ENCODE assay signal across 8 cellular contexts in the genomic region with DNA sequence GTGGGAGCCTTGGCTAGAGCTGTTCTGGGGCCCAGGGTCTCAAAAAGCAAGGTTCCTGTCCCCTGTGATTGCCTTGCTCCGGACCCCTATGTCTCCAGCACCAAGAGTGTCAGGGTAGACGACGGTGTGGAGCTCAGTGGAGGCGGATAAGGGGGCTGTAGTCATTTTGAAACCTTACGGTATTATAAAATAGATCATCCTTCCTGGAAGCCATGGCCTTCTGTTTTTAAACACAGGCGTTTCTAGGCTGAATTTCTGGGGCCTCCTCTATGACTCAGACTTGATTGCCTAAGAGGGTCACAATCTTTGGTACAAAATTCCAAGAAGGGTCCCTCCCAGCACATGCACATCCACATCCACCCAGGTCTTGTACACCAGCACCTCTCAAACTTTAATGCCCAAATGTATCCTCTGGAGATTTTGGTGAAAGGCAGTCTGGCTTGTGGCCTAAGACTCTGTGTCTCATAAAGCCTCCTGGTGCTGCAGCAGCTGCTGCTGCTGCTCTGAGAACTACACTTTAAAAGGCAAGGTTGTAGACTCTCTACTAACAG.
A peak's percentile ranks its signal among the peaks of the same experiment; 100 is the strongest.
DNase-seq lines count a peak whose midpoint lies in the region; ATAC-seq, FAIRE-seq and TF ChIP-seq lines count a peak whose summit lies in the region.

No MANE protein-coding gene starts in this region.

- no peak for TF ChIP-seq POLR2A in HepG2 (IDR thresholded peaks at IDR 0.05; ENCODE audit: insufficient read depth in 1 of 2, low read depth in 2 of 2, low read length in 2 of 2)
- TF ChIP-seq POLR2A in transverse colon (IDR thresholded peaks at IDR 0.05): no peak

- FAIRE-seq in HepG2 (lab: Jason Lieb, UNC): no peak

- no TSS peak for BruUV-seq in HepG2 (replicated peaks; lab: Mats Ljungman, UMichigan)

- H3K27ac ChIP-seq in HepG2 (ENCODE audit: extremely low read length, insufficient read depth, low read length) (no peak overlapping the region), transverse colon (peak overlapping the region; percentile 73 to 78 (median 76)), WERI-Rb-1 (no peak overlapping the region)

- peak; percentile 72 for DNase-seq in activated CD8-positive, alpha-beta memory T cell treated with anti-CD3 and anti-CD28 coated beads, Interleukin-2, amount 50 U/mL, for 48 hours
- DNase-seq in HepG2 (ENCODE audit: low spot score) (no peak), transverse colon (no peak), DMS153 treated with DMSO at 0.1 percent for 48 hours (lab: John Stamatoyannopoulos, UW; ENCODE audit: unreplicated experiment) (no peak), WERI-Rb-1 (no peak)

- H3K79me2 ChIP-seq in HepG2 (ENCODE audit: insufficient read depth, low read length): no peaks in the 10 kb centered on the region

- TF ChIP-seq EP300 in HepG2 (IDR thresholded peaks at IDR 0.05; ENCODE audit: low read depth in 2 of 2, low read length in 2 of 2) (no peak), HepG2 (CRISPR knock-in tag; IDR thresholded peaks at IDR 0.05; ENCODE audit: borderline replicate concordance) (no peak), transverse colon (IDR thresholded peaks at IDR 0.05; ENCODE audit: low read depth) (no peak)

- no peak for TF ChIP-seq RAD21 in HepG2 (CRISPR knock-in tag; IDR thresholded peaks at IDR 0.05)

- H3K4me3 ChIP-seq in HepG2 (replicated peaks in 1 of 3; ENCODE audit: insufficient read depth in 1 of 3, low read depth in 2 of 3, low read length in 3 of 3) (no peak overlapping the region), transverse colon (no peak overlapping the region), WERI-Rb-1 (ENCODE audit: low read depth, low read length) (no peak overlapping the region)

- in situ Hi-C loops in HepG2 (cut with HindIII; ENCODE audit: extremely low pct_ligation_motif_present, low pct_unique_long_range_greater_than_20kb): no loop called here
- in situ Hi-C loops in transverse colon (cut with MboI; ENCODE audit: low pct_ligation_motif_present in 1 of 4, low pct_unique_long_range_greater_than_20kb in 1 of 4, low sequenced_read_pairs in 3 of 4): loop anchor here in 3 of 4 donors (25.0 kb wide), 3 partner anchors 115 to 335 kb away; partner anchors contain the start of genes CCR1 (in 1 of the 3), CCR2 (in 1 of the 3) and CCR5 (in 1 of the 3)

- intact Hi-C loops in HepG2 (cut with micrococcal nuclease; ENCODE audit: unreplicated experiment) (no loop called here), transverse colon (cut with DNase I; ENCODE audit: low total_unique reads) (no loop called here)

- H4K20me1 ChIP-seq in HepG2 (ENCODE audit: insufficient read depth, low read length): no peaks in the 10 kb centered on the region

- H3K4me2 ChIP-seq in HepG2 (ENCODE audit: low read depth, low read length): no peak overlapping the region

- H3K9ac ChIP-seq in HepG2 (ENCODE audit: insufficient read depth, low read depth, low read length): no peak overlapping the region

- H3K9me3 ChIP-seq in HepG2 (ENCODE audit: low read length) (no peaks in the 10 kb centered on the region), transverse colon (no peaks in the 10 kb centered on the region), WERI-Rb-1 (ENCODE audit: severe bottlenecking) (no peaks in the 10 kb centered on the region)

- peak; percentile 10 for ATAC-seq in GM18861 (IDR thresholded peaks at IDR 0.05; ENCODE audit: unreplicated experiment)
- peak; percentile 20 for ATAC-seq in HG03139 (IDR thresholded peaks at IDR 0.05; ENCODE audit: unreplicated experiment)
- peak; percentile 30; the same call in 2 of the 3 replicates for ATAC-seq in HepG2
- ATAC-seq in GM21526 (IDR thresholded peaks at IDR 0.05; ENCODE audit: low FRiP score, unreplicated experiment): no peak

- 20% methylated on average over 3 of the region's 6 CpGs for WGBS in HepG2 (ENCODE audit: low lambda C conversion rate)
- WGBS in transverse colon (ENCODE audit: low coverage in 1 of 2), 2 donors: 60% methylated on average over 6 of the region's 6 CpGs; no CpG with 5 or more reads in 1 of the 2 donors

- CTCF ChIA-PET in HepG2 (lab: Yijun Ruan, JAX; ENCODE audit: low intra/inter-chr PET ratio, low total read pairs): no interaction called here

- H2AFZ ChIP-seq in HepG2 (ENCODE audit: low read length): no peak overlapping the region

- H3K27me3 ChIP-seq in HepG2 (ENCODE audit: control insufficient read depth in 1 of 2, insufficient read depth in 2 of 2, low read length in 2 of 2) (no peaks in the 10 kb centered on the region; a peak in 1 of 5 replicates), transverse colon (no peaks in the 10 kb centered on the region), WERI-Rb-1 (ENCODE audit: insufficient read depth, low read depth, severe bottlenecking) (peaks cover 75% of the 10 kb centered on the region)

- peaks cover 5% of the 10 kb centered on the region for H3K4me1 ChIP-seq in HepG2 (ENCODE audit: insufficient read depth, low read length)
- peaks cover 0 to 24% (median 4%) of the 10 kb centered on the region in 4 donors for H3K4me1 ChIP-seq in transverse colon

- H3K36me3 ChIP-seq in HepG2 (replicated peaks in 1 of 2; ENCODE audit: control insufficient read depth in 1 of 2, insufficient read depth in 2 of 2, low read length in 2 of 2): no peaks in the 10 kb centered on the region
- no peaks in the 10 kb centered on the region for H3K36me3 ChIP-seq in transverse colon
- no peaks in the 10 kb centered on the region for H3K36me3 ChIP-seq in WERI-Rb-1

- POLR2A ChIA-PET in HepG2 (lab: Yijun Ruan, JAX): no interaction called here

- no peak for TF ChIP-seq CTCF in HepG2 (CRISPR knock-in tag; IDR thresholded peaks at IDR 0.05)
- no peak for TF ChIP-seq CTCF in transverse colon (IDR thresholded peaks at IDR 0.05)
- TF ChIP-seq CTCF in WERI-Rb-1 (IDR thresholded peaks at IDR 0.05; ENCODE audit: low read depth, low read length): no peak

TF ChIP-seq in HepG2, 621 proteins besides CTCF, POLR2A, EP300 and RAD21:
- TF ChIP-seq HNF4A (CRISPR knock-in tag; IDR thresholded peaks at IDR 0.05): 0 out of 2 replicates have a peak, but pooled peaks have one; percentile 9
- TF ChIP-seq FOSL2 (CRISPR knock-in tag; IDR thresholded peaks at IDR 0.05): peak; percentile 77
- TF ChIP-seq ZNF891 (CRISPR knock-in tag; IDR thresholded peaks at IDR 0.05): no peak

Comparison
In these comparisons a context has a peak if more than half of its experiments do, and no peak if none do; other contexts are left out.
1. H3K27ac ChIP-seq: peak in transverse colon (4 of 4); none in HepG2 (single experiment) and WERI-Rb-1 (single experiment).